8 cellular contexts compared by ENCODE assay signal in genomic region chr10:88386878-88387773, GRCh38.
DNase-seq lines count a peak whose midpoint lies in the region; ATAC-seq, FAIRE-seq and TF ChIP-seq lines count a peak whose summit lies in the region.

No MANE protein-coding gene starts in this region.

- no peaks in the 10 kb centered on the region for H3K9me3 ChIP-seq in tibial nerve

- H3K27ac Mint-ChIP-seq in HFFc6 = no peak overlapping the region

- peak in 1 of 2 donors; percentile 53 for TF ChIP-seq POLR2A in tibial nerve (IDR thresholded peaks at IDR 0.05)

- no peaks in the 10 kb centered on the region for H3K9me3 Mint-ChIP-seq in HFFc6

- no peaks in the 10 kb centered on the region for H3K36me3 ChIP-seq in tibial nerve

- peaks cover 8% of the 10 kb centered on the region; the same call in 1 of the 2 replicates for H3K4me1 Mint-ChIP-seq in HFFc6 (ENCODE audit: low read depth)

- H3K4me3 Mint-ChIP-seq in HFFc6 = no peak overlapping the region

- FAIRE-seq in colon (lab: Jason Lieb, UNC) = peak; percentile 68

- H3K36me3 Mint-ChIP-seq in HFFc6 (ENCODE audit: low read depth) = peaks cover 4% of the 10 kb centered on the region; the same call in 1 of the 2 replicates

- H3K27me3 Mint-ChIP-seq in HFFc6 (ENCODE audit: insufficient read depth) = no peaks in the 10 kb centered on the region

- peak in 1 of 2 donors; percentile 78 for TF ChIP-seq EP300 in tibial nerve (IDR thresholded peaks at IDR 0.05)

- peak overlapping the region; percentile 57 to 89 (median 80) for H3K27ac ChIP-seq in tibial nerve

- DNase-seq in GM10248 (ENCODE audit: extremely low spot score) (peak; percentile 54), HFFc6 (peak; percentile 32), NOMO-1 treated with DMSO at 0.1 percent for 48 hours (lab: John Stamatoyannopoulos, UW; ENCODE audit: unreplicated experiment) (peak; percentile 93), left lobe of liver (ENCODE audit: low spot score) (peak; percentile 73), tibial nerve (ENCODE audit: low spot score in 2 of 2) (peak in 1 of 2 donors; percentile 33), NCI-H774 (lab: John Stamatoyannopoulos, UW) (no peak)
- DNase-seq in stimulated activated CD4-positive, alpha-beta T cell treated with anti-CD3 and anti-CD28 coated beads, Interleukin-2, amount 100 ng/mL, for 24 hours = no peak

- peak overlapping the region in 2 of 4 donors; percentile 3 to 32 for H3K4me3 ChIP-seq in tibial nerve

- TF ChIP-seq CTCF in GM10248 (IDR thresholded peaks at IDR 0.05; ENCODE audit: control extremely low read depth, extremely low read depth, low read depth, missing control alignments) = no peak
- no peak for TF ChIP-seq CTCF in HFFc6 (IDR thresholded peaks at IDR 0.05)
- no peak for TF ChIP-seq CTCF in tibial nerve (IDR thresholded peaks at IDR 0.05)

- 13% methylated on average over 6 of the region's 6 CpGs for WGBS in tibial nerve, 2 donors

- POLR2A ChIA-PET in GM10248 (lab: Yijun Ruan, JAX) = interaction anchor here (0.7 to 0.8 kb wide), 2 partner anchors 322 to 525 kb away, joined by 3 to 11 read pairs; no protein-coding TSS in a partner anchor

- peak; percentile 85 for ATAC-seq in left lobe of liver

- H3K27me3 ChIP-seq in tibial nerve = no peaks in the 10 kb centered on the region

- CTCF ChIA-PET in GM10248 (lab: Yijun Ruan, JAX) = interaction anchor here (0.7 to 4.9 kb wide), 16 partner anchors 10 to 536 kb away, joined by 3 to 37 read pairs (median 4); no protein-coding TSS in a partner anchor

- H3K4me1 ChIP-seq in tibial nerve = peaks cover 0 to 56% (median 22%) of the 10 kb centered on the region in 4 donors

Comparison
In these comparisons a context has a peak if more than half of its experiments do, and no peak if none do; other contexts are left out.
1. DNase-seq: peak in GM10248 (single experiment), HFFc6 (single experiment), NOMO-1 treated with DMSO at 0.1 percent for 48 hours (single experiment) and left lobe of liver (single experiment); none in stimulated activated CD4-positive, alpha-beta T cell treated with anti-CD3 and anti-CD28 coated beads, Interleukin-2, amount 100 ng/mL, for 24 hours (0 of 2) and NCI-H774 (single experiment).